ENCODE assay signal across 16 cellular contexts in the genomic region with DNA sequence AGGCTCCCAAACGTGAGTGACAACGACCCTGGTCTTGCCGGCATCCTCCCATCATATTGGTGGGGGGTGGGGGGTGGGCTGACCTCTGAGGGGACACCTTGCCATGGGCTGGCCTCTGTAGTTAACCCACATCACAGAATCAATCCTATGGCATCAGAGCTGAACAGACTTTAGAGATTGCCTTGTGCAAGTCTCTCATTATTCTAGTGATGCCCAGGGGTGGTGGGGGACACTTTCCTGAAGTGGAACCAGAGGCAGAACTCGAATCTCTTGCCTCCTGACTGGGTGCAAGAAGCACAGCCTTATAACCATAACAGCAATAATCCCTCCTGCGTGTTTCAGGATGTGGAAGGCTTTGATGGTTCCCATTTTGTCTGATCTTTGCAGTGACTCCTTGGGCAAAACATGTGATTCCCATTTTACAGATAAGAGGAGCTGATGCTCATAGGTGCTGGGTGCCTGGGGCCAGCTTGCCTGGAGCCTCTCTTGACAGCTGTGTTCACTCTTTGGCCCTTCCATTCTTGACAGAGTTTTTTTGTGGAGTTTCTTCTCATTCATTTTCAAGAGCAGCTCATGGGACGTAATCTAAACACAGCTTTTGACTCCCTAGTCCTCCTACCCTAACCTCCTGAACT. TPM values are rescaled to one million over a fixed set of nuclear protein-coding genes. Genes with fewer than 3 reads are reported as not detected.
"Had no signal": no experiment of that assay in that cellular context is flagged by ENCODE, and none has a peak within 500 bp of the region (broad histone marks: within the 10 kb centered on the region; RNA-seq: fewer than 3 reads in every experiment).

No MANE protein-coding gene starts in this region.

- H3K27ac ChIP-seq: dorsolateral prefrontal cortex, gastroesophageal sphincter, neutrophil, thyroid gland, WERI-Rb-1 had no signal

- H3K9me3 ChIP-seq: gastroesophageal sphincter, neutrophil, thyroid gland had no signal

- H3K4me1 Mint-ChIP-seq: activated CD4-positive, alpha-beta T cell treated with anti-CD3 and anti-CD28 coated beads for 36 hours; natural killer cell; stimulated activated effector memory CD8-positive, alpha-beta T cell treated with anti-CD3 and anti-CD28 coated beads, Interleukin-12 subunit alpha, Interleukin-12 subunit beta, amount 100 ng/mL, for 72 hours had no signal

- H3K27ac Mint-ChIP-seq: activated CD4-positive, alpha-beta memory T cell treated with anti-CD3 and anti-CD28 coated beads for 36 hours; activated CD4-positive, alpha-beta T cell treated with anti-CD3 and anti-CD28 coated beads for 36 hours; activated CD8-positive, alpha-beta memory T cell treated with anti-CD3 and anti-CD28 coated beads, Interleukin-2, amount 10 ng/mL, durations not matched to agents 7 days and 5 days; natural killer cell; stimulated activated effector memory CD8-positive, alpha-beta T cell treated with anti-CD3 and anti-CD28 coated beads, Interleukin-12 subunit alpha, Interleukin-12 subunit beta, amount 100 ng/mL, for 72 hours had no signal

- H3K36me3 Mint-ChIP-seq: activated CD4-positive, alpha-beta memory T cell treated with anti-CD3 and anti-CD28 coated beads for 36 hours; activated CD8-positive, alpha-beta memory T cell treated with anti-CD3 and anti-CD28 coated beads, Interleukin-2, amount 10 ng/mL, durations not matched to agents 7 days and 5 days; natural killer cell; stimulated activated effector memory CD8-positive, alpha-beta T cell treated with anti-CD3 and anti-CD28 coated beads, Interleukin-12 subunit alpha, Interleukin-12 subunit beta, amount 100 ng/mL, for 72 hours had no signal

- H3K4me1 ChIP-seq: gastroesophageal sphincter, thyroid gland had no signal

- H3K4me3 ChIP-seq: dorsolateral prefrontal cortex, gastroesophageal sphincter, thyroid gland had no signal

- DNase-seq: activated CD4-positive, alpha-beta memory T cell treated with anti-CD3 and anti-CD28 coated beads for 36 hours; activated CD4-positive, alpha-beta T cell treated with anti-CD3 and anti-CD28 coated beads for 36 hours; activated CD8-positive, alpha-beta memory T cell treated with anti-CD3 and anti-CD28 coated beads, Interleukin-2, amount 10 ng/mL, durations not matched to agents 7 days and 5 days; activated effector memory CD4-positive, alpha-beta T cell treated with Interleukin-2 at 50 U/mL for 16 hours; activated naive CD4-positive, alpha-beta T cell treated with anti-CD3 and anti-CD28 coated beads, Interleukin-2, amount 50 U/mL, for 16 hours; activated T-cell treated with anti-CD3 and anti-CD28 coated beads, Interleukin-2, amount 50 U/mL, for 1 hour; dorsolateral prefrontal cortex; erythroblast; islet precursor cell; natural killer cell; thyroid gland; WERI-Rb-1 had no signal

- H3K27me3 ChIP-seq: thyroid gland had no signal

- H3K9me3 Mint-ChIP-seq: activated CD4-positive, alpha-beta memory T cell treated with anti-CD3 and anti-CD28 coated beads for 36 hours; natural killer cell; stimulated activated effector memory CD8-positive, alpha-beta T cell treated with anti-CD3 and anti-CD28 coated beads, Interleukin-12 subunit alpha, Interleukin-12 subunit beta, amount 100 ng/mL, for 72 hours had no signal

- ATAC-seq: activated CD4-positive, alpha-beta T cell treated with anti-CD3 and anti-CD28 coated beads for 36 hours; activated CD8-positive, alpha-beta memory T cell treated with anti-CD3 and anti-CD28 coated beads, Interleukin-2, amount 10 ng/mL, durations not matched to agents 7 days and 5 days; gastroesophageal sphincter; left lobe of liver; natural killer cell; stimulated activated effector memory CD8-positive, alpha-beta T cell treated with anti-CD3 and anti-CD28 coated beads, Interleukin-12 subunit alpha, Interleukin-12 subunit beta, amount 100 ng/mL, for 72 hours had no signal

- H3K36me3 ChIP-seq: gastroesophageal sphincter, neutrophil, thyroid gland, WERI-Rb-1 had no signal

- H3K4me3 Mint-ChIP-seq: activated CD4-positive, alpha-beta memory T cell treated with anti-CD3 and anti-CD28 coated beads for 36 hours; activated CD4-positive, alpha-beta T cell treated with anti-CD3 and anti-CD28 coated beads for 36 hours; activated CD8-positive, alpha-beta memory T cell treated with anti-CD3 and anti-CD28 coated beads, Interleukin-2, amount 10 ng/mL, durations not matched to agents 7 days and 5 days; natural killer cell; stimulated activated effector memory CD8-positive, alpha-beta T cell treated with anti-CD3 and anti-CD28 coated beads, Interleukin-12 subunit alpha, Interleukin-12 subunit beta, amount 100 ng/mL, for 72 hours had no signal

RNA-seq across cellular contexts. Expression of a gene that starts 18.6 kb away (rescaled TPM):
- total RNA-seq: natural killer cell had no signal
